In the genomic region with DNA sequence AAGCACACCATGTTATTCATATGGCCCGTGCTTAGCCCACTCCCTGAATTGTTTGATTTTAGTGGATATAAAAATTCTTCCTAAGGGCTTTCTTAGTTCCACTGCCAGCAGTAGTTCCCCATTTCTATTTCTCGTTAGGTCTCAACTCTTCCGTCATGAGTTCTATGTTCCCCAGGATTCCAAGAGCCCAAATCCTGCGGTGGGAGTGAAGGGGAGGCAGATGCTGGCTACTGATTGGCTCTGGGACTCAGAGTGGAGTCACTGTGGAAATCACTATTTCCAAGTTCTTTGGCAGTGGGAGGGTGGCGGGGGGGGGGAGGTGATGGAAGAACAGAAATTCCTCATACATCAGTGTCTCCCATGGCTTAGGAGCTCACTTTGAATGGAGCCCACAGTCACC, we compare ENCODE assay signal across 30 cellular contexts. TPM values are rescaled to one million over a fixed set of nuclear protein-coding genes. Genes with fewer than 3 reads are reported as not detected.
"Had no signal": no experiment of that assay in that cellular context is flagged by ENCODE, and none has a peak within 500 bp of the region (broad histone marks: within the 10 kb centered on the region; RNA-seq: fewer than 3 reads in every experiment).

No MANE protein-coding gene starts in this region.

- H3K4me1 Mint-ChIP-seq: nephron progenitor cell, neural progenitor cell had no signal

- H3K27ac Mint-ChIP-seq: nephron progenitor cell; neural progenitor cell; progenitor cell of endocrine pancreas; stimulated activated naive B cell treated with anti-CD40 and anti-IgM and Interleukin-4, amounts not matched to agents 10 μg/mL and 1 μg/mL and 100 μg/mL, for 72 hours had no signal

- H2AFZ ChIP-seq: neural progenitor cell had no signal

- H3K4me1 ChIP-seq: neural progenitor cell, right atrium auricular region, right lobe of liver, testis, thyroid gland, transverse colon, vagina had no signal

- H3K27ac ChIP-seq: lower lobe of right lung, neural progenitor cell, ovary, right atrium auricular region, right lobe of liver, stomach, testis, thyroid gland, transverse colon, vagina had no signal

- H3K4me2 ChIP-seq: neural progenitor cell, smooth muscle cell had no signal

- H3K9ac ChIP-seq: neural progenitor cell had no signal

- H3K9me3 ChIP-seq: left lung, ovary, right atrium auricular region, right lobe of liver, testis, thyroid gland, upper lobe of left lung, vagina had no signal

- H3K36me3 ChIP-seq: neural progenitor cell, ovary, right atrium auricular region, right lobe of liver, stomach, thyroid gland, transverse colon, vagina had no signal

- H3K27me3 Mint-ChIP-seq: naive B cell; progenitor cell of endocrine pancreas; stimulated activated naive B cell treated with anti-CD40 and anti-IgM and Interleukin-4, amounts not matched to agents 10 μg/mL and 1 μg/mL and 100 μg/mL, for 72 hours had no signal

- H3K9me3 Mint-ChIP-seq: naive B cell, natural killer cell, neural progenitor cell had no signal

- DNase-seq: immature natural killer cell; kidney; left colon; left lung; lower lobe of right lung; mammary epithelial cell; mesenchymal stem cell; naive B cell; natural killer cell; nephron progenitor cell; ovary; right lobe of liver; stimulated activated CD4-positive, alpha-beta T cell treated with anti-CD3 and anti-CD28 coated beads, Interleukin-1b, Interleukin-23, amount 100 ng/mL, for 48 hours; stimulated activated CD4-positive, alpha-beta T cell treated with anti-CD3 and anti-CD28 coated beads, Interleukin-4, amount 100 ng/mL, for 1 hour; stimulated activated naive B cell treated with anti-CD40 and anti-IgM and Interleukin-4, amounts not matched to agents 10 μg/mL and 1 μg/mL and 100 μg/mL, for 72 hours; stimulated activated naive CD8-positive, alpha-beta T cell treated with anti-CD3 and anti-CD28 coated beads, Interleukin-15, Interleukin-2, amounts not matched to agents 100 U/mL and 50 U/mL, for 24 hours; stomach; testis; thyroid gland; transverse colon; upper lobe of left lung had no signal

- H3K36me3 Mint-ChIP-seq: naive B cell, natural killer cell, neural progenitor cell had no signal

- H3K27me3 ChIP-seq: left lung, neural progenitor cell, ovary, right atrium auricular region, right lobe of liver, stomach, testis, thyroid gland, transverse colon, upper lobe of left lung, vagina had no signal

- ATAC-seq: left colon; left lung; lower lobe of right lung; natural killer cell; right lobe of liver; stimulated activated naive B cell treated with anti-CD40 and anti-IgM and Interleukin-4, amounts not matched to agents 10 μg/mL and 1 μg/mL and 100 μg/mL, for 72 hours; stimulated activated naive CD8-positive, alpha-beta T cell treated with anti-CD3 and anti-CD28 coated beads, Interleukin-15, Interleukin-2, amounts not matched to agents 100 U/mL and 50 U/mL, for 24 hours had no signal

- H3K4me3 ChIP-seq: lower lobe of right lung, neural progenitor cell, ovary, right atrium auricular region, right lobe of liver, smooth muscle cell, stomach, testis, thyroid gland, transverse colon, upper lobe of left lung, vagina had no signal

- H3K4me3 Mint-ChIP-seq: natural killer cell; nephron progenitor cell; neural progenitor cell; stimulated activated naive B cell treated with anti-CD40 and anti-IgM and Interleukin-4, amounts not matched to agents 10 μg/mL and 1 μg/mL and 100 μg/mL, for 72 hours had no signal

RNA-seq across cellular contexts. Expression of gene CCR1, which starts 5.6 kb away (rescaled TPM):
- total RNA-seq: mammary epithelial cell, pulmonary artery endothelial cell, smooth muscle cell had no signal

RNA-seq across cellular contexts. Expression of gene CCR3, which starts 39.8 kb away (rescaled TPM):
- total RNA-seq: kidney, lower lobe of right lung, ovary, progenitor cell of endocrine pancreas, pulmonary artery endothelial cell, renal cortical epithelial cell, right atrium auricular region, skeletal muscle tissue, smooth muscle cell, testis, thyroid gland, transverse colon, urinary bladder, vagina had no signal
